18 cellular contexts compared by ENCODE assay signal in the genomic region with DNA sequence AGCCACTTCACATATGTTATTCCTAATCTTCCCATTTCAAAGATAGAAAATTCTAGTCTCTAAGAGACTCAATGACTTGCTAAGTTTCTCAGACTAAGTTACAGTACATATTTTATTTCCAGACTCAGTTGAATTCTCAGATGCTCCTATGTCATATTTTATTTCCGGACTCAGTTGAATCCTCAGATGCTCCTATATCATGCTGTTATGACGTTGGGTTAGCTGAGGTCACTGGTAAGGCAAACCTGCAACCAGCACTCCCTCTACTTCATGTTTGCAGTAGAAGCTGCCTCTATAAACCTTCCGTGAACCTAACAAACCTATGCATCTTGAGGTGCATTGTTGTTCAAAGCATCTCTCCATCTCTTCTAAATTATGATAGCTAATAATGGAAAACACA.
DNase-seq lines count a peak whose midpoint lies in the region; ATAC-seq, FAIRE-seq and TF ChIP-seq lines count a peak whose summit lies in the region.
"Had no signal": no experiment of that assay in that cellular context is flagged by ENCODE, and none has a peak within 500 bp of the region (broad histone marks: within the 10 kb centered on the region; RNA-seq: fewer than 3 reads in every experiment).

No MANE protein-coding gene starts in this region.

- peak overlapping the region; percentile 88 to 89 for H3K27ac Mint-ChIP-seq in activated naive CD4-positive, alpha-beta T cell treated with anti-CD3 and anti-CD28 coated beads, Interleukin-2, amount 50 U/mL, for 72 hours
- H3K27ac Mint-ChIP-seq: type B pancreatic cell had no signal

- RAD21 ChIA-PET in GM12878 (lab: Charles Lee; ENCODE audit: unreplicated experiment) = interaction anchor here (0.8 to 13.1 kb wide), 19 partner anchors 10 to 103 kb away, joined by 3 to 238 read pairs (median 9); no protein-coding TSS in a partner anchor

- DNase-seq in activated naive CD4-positive, alpha-beta T cell treated with anti-CD3 and anti-CD28 coated beads, Interleukin-2, amount 50 U/mL, for 72 hours (ENCODE audit: low spot score in 2 of 2) = no peak
- DNase-seq in activated naive CD4-positive, alpha-beta T cell treated with anti-CD3 and anti-CD28 coated beads, Interleukin-2, amount 50 U/mL, for 16 hours = no peak
- no peak for DNase-seq in GM12878 (ENCODE audit: low read depth, low spot score)
- no peak for DNase-seq in NCI-H2029 (lab: John Stamatoyannopoulos, UW)
- no peak for DNase-seq in stimulated activated CD4-positive, alpha-beta T cell treated with anti-CD3 and anti-CD28 coated beads, Interleukin-2, amount 100 ng/mL, for 24 hours
- DNase-seq: COR-L47, KBM-7, NCI-H1092 treated with DMSO at 0.1 percent for 48 hours, NCI-H2081 treated with DMSO at 0.1 percent for 48 hours, NCI-H510A, spleen, SW 1271 had no signal

- intact Hi-C loops in GM12878 (cut with micrococcal nuclease; ENCODE audit: unreplicated experiment) = loop anchor here (10.0 kb wide), 1 partner anchor 392 kb away; no protein-coding TSS in a partner anchor

- no peak for TF ChIP-seq POLR2A in GM12878 (IDR thresholded peaks at IDR 0.05; ENCODE audit: low read depth, low read length)

- CTCF ChIA-PET in GM12878 (lab: Yijun Ruan, JAX) = interaction anchor here (0.6 to 12.8 kb wide), 18 partner anchors 10 to 104 kb away, joined by 3 to 150 read pairs (median 4); no protein-coding TSS in a partner anchor

- SMC1A ChIA-PET in GM12878 (lab: Charles Lee; ENCODE audit: uncharacterized antibody, unreplicated experiment) = interaction anchor here (1.0 to 13.8 kb wide), 18 partner anchors 14 to 98 kb away, joined by 3 to 463 read pairs (median 8); no protein-coding TSS in a partner anchor

- H3K9ac ChIP-seq in OCI-LY3 (ENCODE audit: low read length) (peak overlapping the region; percentile 26), GM12878 (ENCODE audit: control insufficient read depth, insufficient read depth, low read length) (no peak overlapping the region)

- peaks cover 6 to 7% of the 10 kb centered on the region in 2 donors for H3K36me3 Mint-ChIP-seq in activated naive CD4-positive, alpha-beta T cell treated with anti-CD3 and anti-CD28 coated beads, Interleukin-2, amount 50 U/mL, for 72 hours
- H3K36me3 Mint-ChIP-seq: type B pancreatic cell had no signal

- H3K4me3 ChIP-seq in OCI-LY3 (ENCODE audit: low read length) (peak overlapping the region; percentile 27), GM12878 (no peak overlapping the region)
- H3K4me3 ChIP-seq: breast epithelium, gastroesophageal sphincter had no signal

- in situ Hi-C loops in GM12878 (cut with MboI) = no loop called here

- no peak for ATAC-seq in activated naive CD4-positive, alpha-beta T cell treated with anti-CD3 and anti-CD28 coated beads, Interleukin-2, amount 50 U/mL, for 72 hours
- ATAC-seq in GM12878 (peak; percentile 8; the same call in 2 of the 3 replicates), GM19035 (IDR thresholded peaks at IDR 0.05; ENCODE audit: unreplicated experiment) (no peak), HG03095 (IDR thresholded peaks at IDR 0.05; ENCODE audit: unreplicated experiment) (no peak)
- ATAC-seq: gastroesophageal sphincter had no signal

- POLR2A ChIA-PET in GM12878 (lab: Charles Lee) = interaction anchor here (0.9 to 7.3 kb wide), 9 partner anchors 13 to 98 kb away, joined by 3 to 79 read pairs (median 4); no protein-coding TSS in a partner anchor

- no TSS peak for BruUV-seq in GM12878 (replicated peaks; lab: Mats Ljungman, UMichigan)

- H3K27me3 ChIP-seq in OCI-LY3 (ENCODE audit: low read depth, low read length) (no peaks in the 10 kb centered on the region), GM12878 (replicated peaks in 1 of 2; ENCODE audit: control insufficient read depth in 2 of 2, insufficient read depth in 2 of 2, low read length in 1 of 2) (no peaks in the 10 kb centered on the region)
- H3K27me3 ChIP-seq: breast epithelium, gastroesophageal sphincter, spleen had no signal

- H3K9me3 Mint-ChIP-seq in activated naive CD4-positive, alpha-beta T cell treated with anti-CD3 and anti-CD28 coated beads, Interleukin-2, amount 50 U/mL, for 72 hours = peaks cover 0 to under 1% of the 10 kb centered on the region in 2 donors

- no peak for FAIRE-seq in GM12878 (lab: Jason Lieb, UNC)

- TF ChIP-seq CTCF in OCI-LY3 (IDR thresholded peaks at IDR 0.05; ENCODE audit: low read depth, low read length) = no peak
- no peak for TF ChIP-seq CTCF in GM12878 (IDR thresholded peaks at IDR 0.05 in 2 of 3, conservative IDR thresholded peaks at IDR 0.05 in 1 of 3; ENCODE audit: control insufficient read depth in 2 of 3, extremely low read depth in 1 of 3, insufficient read depth in 1 of 3, low read depth in 3 of 3, low read length in 3 of 3)

- H4K20me1 ChIP-seq in OCI-LY3 (ENCODE audit: insufficient read depth, low read length) (peaks cover 74% of the 10 kb centered on the region), GM12878 (ENCODE audit: control insufficient read depth, insufficient read depth) (no peaks in the 10 kb centered on the region)

- H2AFZ ChIP-seq in OCI-LY3 (ENCODE audit: low read depth, low read length) (no peak overlapping the region), GM12878 (ENCODE audit: control insufficient read depth, low read depth, low read length) (no peak overlapping the region)

- TF ChIP-seq EP300 in GM12878 (IDR thresholded peaks at IDR 0.05; ENCODE audit: borderline replicate concordance in 1 of 2, control insufficient read depth in 1 of 2, low read depth in 2 of 2, low read length in 2 of 2) = no peak

- H3K4me2 ChIP-seq in OCI-LY3 (ENCODE audit: low read length) (peak overlapping the region; percentile 57), GM12878 (ENCODE audit: control insufficient read depth, insufficient read depth) (peak overlapping the region; percentile 75)

- WGBS in GM12878 (ENCODE audit: insufficient coverage, insufficient replicate concordance, low lambda C conversion rate, missing lambda C conversion rate) = 57% methylated on average over 3 of the region's 3 CpGs

- H3K4me1 ChIP-seq in OCI-LY3 (ENCODE audit: low read length) (peaks cover 94% of the 10 kb centered on the region), GM12878 (ENCODE audit: control insufficient read depth, insufficient read depth, low read length) (peaks cover 47% of the 10 kb centered on the region)
- H3K4me1 ChIP-seq: breast epithelium had no signal

- H3K9me3 ChIP-seq in OCI-LY3 (ENCODE audit: insufficient read depth, low read length) (no peaks in the 10 kb centered on the region), GM12878 (replicated peaks; ENCODE audit: control insufficient read depth, insufficient read depth, low read length) (no peaks in the 10 kb centered on the region)
- H3K9me3 ChIP-seq: breast epithelium, gastroesophageal sphincter, spleen had no signal

- TF ChIP-seq RAD21 in GM12878 (IDR thresholded peaks at IDR 0.05; ENCODE audit: insufficient read depth, low read depth, low read length) = no peak

- H3K79me2 ChIP-seq in OCI-LY3 (ENCODE audit: low read length) = peaks cover 100% of the 10 kb centered on the region
- peaks cover 94% of the 10 kb centered on the region for H3K79me2 ChIP-seq in GM12878 (ENCODE audit: control insufficient read depth, insufficient read depth, low read length)

- peaks cover 10% of the 10 kb centered on the region for H3K36me3 ChIP-seq in OCI-LY3 (replicated peaks; ENCODE audit: low read depth, low read length)
- no peaks in the 10 kb centered on the region for H3K36me3 ChIP-seq in GM12878 (ENCODE audit: control insufficient read depth in 2 of 2, insufficient read depth in 2 of 2, low read length in 1 of 2)
- H3K36me3 ChIP-seq: breast epithelium, gastroesophageal sphincter, spleen had no signal

- peak overlapping the region; percentile 63 for H3K27ac ChIP-seq in OCI-LY3 (ENCODE audit: low read length)
- H3K27ac ChIP-seq in GM12878 (ENCODE audit: control insufficient read depth, insufficient read depth) = peak overlapping the region; percentile 72
- H3K27ac ChIP-seq: gastroesophageal sphincter had no signal

TF ChIP-seq in GM12878, 131 proteins besides CTCF, POLR2A, EP300 and RAD21 (continues in another document):
- TF ChIP-seq RFX5 (IDR thresholded peaks at IDR 0.05; ENCODE audit: low read depth, low read length) (no peak), MTA3 (IDR thresholded peaks at IDR 0.05; ENCODE audit: borderline replicate concordance, low read length) (no peak), SRF (IDR thresholded peaks at IDR 0.05; ENCODE audit: low read depth in 2 of 2, low read length in 2 of 2) (no peak), ZSCAN29 (IDR thresholded peaks at IDR 0.05) (no peak), SMARCA5 (IDR thresholded peaks at IDR 0.05) (no peak), CREB1 (IDR thresholded peaks at IDR 0.05; ENCODE audit: low read depth) (no peak), NRF1 (conservative IDR thresholded peaks at IDR 0.05; ENCODE audit: low read depth, low read length) (no peak), CBX5 (IDR thresholded peaks at IDR 0.05; ENCODE audit: low read depth) (no peak), IKZF1 (conservative IDR thresholded peaks at IDR 0.05) (no peak), POLR2AphosphoS2 (IDR thresholded peaks at IDR 0.05; ENCODE audit: low read depth, low read length) (no peak)
- TF ChIP-seq, protein P1, sequence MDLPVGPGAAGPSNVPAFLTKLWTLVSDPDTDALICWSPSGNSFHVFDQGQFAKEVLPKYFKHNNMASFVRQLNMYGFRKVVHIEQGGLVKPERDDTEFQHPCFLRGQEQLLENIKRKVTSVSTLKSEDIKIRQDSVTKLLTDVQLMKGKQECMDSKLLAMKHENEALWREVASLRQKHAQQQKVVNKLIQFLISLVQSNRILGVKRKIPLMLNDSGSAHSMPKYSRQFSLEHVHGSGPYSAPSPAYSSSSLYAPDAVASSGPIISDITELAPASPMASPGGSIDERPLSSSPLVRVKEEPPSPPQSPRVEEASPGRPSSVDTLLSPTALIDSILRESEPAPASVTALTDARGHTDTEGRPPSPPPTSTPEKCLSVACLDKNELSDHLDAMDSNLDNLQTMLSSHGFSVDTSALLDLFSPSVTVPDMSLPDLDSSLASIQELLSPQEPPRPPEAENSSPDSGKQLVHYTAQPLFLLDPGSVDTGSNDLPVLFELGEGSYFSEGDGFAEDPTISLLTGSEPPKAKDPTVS (IDR thresholded peaks at IDR 0.05; ENCODE audit: low read depth, low read length) = no peak
- TF ChIP-seq, protein P2, sequence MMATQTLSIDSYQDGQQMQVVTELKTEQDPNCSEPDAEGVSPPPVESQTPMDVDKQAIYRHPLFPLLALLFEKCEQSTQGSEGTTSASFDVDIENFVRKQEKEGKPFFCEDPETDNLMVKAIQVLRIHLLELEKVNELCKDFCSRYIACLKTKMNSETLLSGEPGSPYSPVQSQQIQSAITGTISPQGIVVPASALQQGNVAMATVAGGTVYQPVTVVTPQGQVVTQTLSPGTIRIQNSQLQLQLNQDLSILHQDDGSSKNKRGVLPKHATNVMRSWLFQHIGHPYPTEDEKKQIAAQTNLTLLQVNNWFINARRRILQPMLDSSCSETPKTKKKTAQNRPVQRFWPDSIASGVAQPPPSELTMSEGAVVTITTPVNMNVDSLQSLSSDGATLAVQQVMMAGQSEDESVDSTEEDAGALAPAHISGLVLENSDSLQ (IDR thresholded peaks at IDR 0.05) = no peak
